In genomic region chr4:58649236-58649635, GRCh38 we compare ENCODE assay signal across 17 cellular contexts.
A peak's percentile ranks its signal among the peaks of the same experiment; 100 is the strongest.
DNase-seq lines count a peak whose midpoint lies in the region; ATAC-seq, FAIRE-seq and TF ChIP-seq lines count a peak whose summit lies in the region.
"Had no signal": no experiment of that assay in that cellular context is flagged by ENCODE, and none has a peak within 500 bp of the region (broad histone marks: within the 10 kb centered on the region; RNA-seq: fewer than 3 reads in every experiment).

No MANE protein-coding gene starts in this region.

- H3K9me3 ChIP-seq in HepG2 (ENCODE audit: low read length), result peaks cover 47% of the 10 kb centered on the region
- H3K9me3 ChIP-seq: Peyer's patch, SJCRH30 had no signal

- no peaks in the 10 kb centered on the region for H3K27me3 ChIP-seq in HepG2 (ENCODE audit: control insufficient read depth in 1 of 2, insufficient read depth in 2 of 2, low read length in 2 of 2)
- H3K27me3 ChIP-seq: Peyer's patch, SJCRH30 had no signal

- POLR2A ChIA-PET in T-cell (lab: Charles Lee) (no interaction called here), HepG2 (lab: Yijun Ruan, JAX) (no interaction called here)

- H3K27ac ChIP-seq in HepG2 (ENCODE audit: extremely low read length, insufficient read depth, low read length), result no peak overlapping the region
- H3K27ac ChIP-seq: Peyer's patch, SJCRH30 had no signal

- no peak for TF ChIP-seq EP300 in HepG2 (IDR thresholded peaks at IDR 0.05; ENCODE audit: low read depth in 2 of 2, low read length in 2 of 2)
- TF ChIP-seq EP300 in HepG2 (CRISPR knock-in tag; IDR thresholded peaks at IDR 0.05; ENCODE audit: borderline replicate concordance), result no peak

- H3K4me3 Mint-ChIP-seq in T-cell, result no peak overlapping the region
- H3K4me3 Mint-ChIP-seq: CD8-positive, alpha-beta T cell had no signal

- H2AFZ ChIP-seq in HepG2 (ENCODE audit: low read length), result no peak overlapping the region

- no peaks in the 10 kb centered on the region for H4K20me1 ChIP-seq in HepG2 (ENCODE audit: insufficient read depth, low read length)

- H3K4me1 Mint-ChIP-seq in T-cell, result no peaks in the 10 kb centered on the region
- H3K4me1 Mint-ChIP-seq: IgD-negative memory B cell had no signal

- H3K36me3 ChIP-seq in HepG2 (replicated peaks in 1 of 2; ENCODE audit: control insufficient read depth in 1 of 2, insufficient read depth in 2 of 2, low read length in 2 of 2), result no peaks in the 10 kb centered on the region
- H3K36me3 ChIP-seq: Peyer's patch, SJCRH30 had no signal

- DNase-seq in Ammon's horn (ENCODE audit: low spot score), result peak; percentile 10
- peak; percentile 91 for DNase-seq in NCI-H1694 (lab: John Stamatoyannopoulos, UW)
- peak; percentile 84 for DNase-seq in NCI-H524 treated with DMSO at 0.1 percent for 48 hours (lab: John Stamatoyannopoulos, UW)
- peak; percentile 38 for DNase-seq in cerebellum (ENCODE audit: low spot score)
- DNase-seq in T-cell, result no peak
- DNase-seq in stimulated activated naive CD4-positive, alpha-beta T cell treated with Interleukin-2 at 50 U/mL for 16 hours (lab: John Stamatoyannopoulos, UW), result no peak
- DNase-seq in HepG2 (ENCODE audit: low spot score), result no peak
- DNase-seq: 8988T; CD8-positive, alpha-beta T cell; EL; H7; NCI-H187; NCI-H345; Peyer's patch; SJCRH30; T-helper 1 cell had no signal

- H3K79me2 ChIP-seq in HepG2 (ENCODE audit: insufficient read depth, low read length), result no peaks in the 10 kb centered on the region

- in situ Hi-C loops in HepG2 (cut with HindIII; ENCODE audit: extremely low pct_ligation_motif_present, low pct_unique_long_range_greater_than_20kb), result no loop called here

- no TSS peak for BruUV-seq in HepG2 (replicated peaks; lab: Mats Ljungman, UMichigan)

- no peak overlapping the region for H3K27ac Mint-ChIP-seq in T-cell
- H3K27ac Mint-ChIP-seq: CD8-positive, alpha-beta T cell; IgD-negative memory B cell had no signal

- no peak for TF ChIP-seq POLR2A in HepG2 (IDR thresholded peaks at IDR 0.05; ENCODE audit: insufficient read depth in 1 of 2, low read depth in 2 of 2, low read length in 2 of 2)

- intact Hi-C loops in HepG2 (cut with micrococcal nuclease; ENCODE audit: unreplicated experiment), result no loop called here

- TF ChIP-seq CTCF in HepG2 (CRISPR knock-in tag; IDR thresholded peaks at IDR 0.05), result no peak

- no peak overlapping the region for H3K4me2 ChIP-seq in HepG2 (ENCODE audit: low read depth, low read length)

- no peak for ATAC-seq in T-cell (replicated peaks in 1 of 4)
- ATAC-seq in HepG2, result no peak
- ATAC-seq: CD8-positive, alpha-beta T cell had no signal

- no peak overlapping the region for H3K9ac ChIP-seq in HepG2 (ENCODE audit: insufficient read depth, low read depth, low read length)

- H3K36me3 Mint-ChIP-seq in T-cell, result no peaks in the 10 kb centered on the region
- H3K36me3 Mint-ChIP-seq: CD8-positive, alpha-beta T cell; IgD-negative memory B cell had no signal

- H3K9me3 Mint-ChIP-seq in T-cell, result peaks cover 3 to 15% (median 5%) of the 10 kb centered on the region in 3 donors

- H3K4me1 ChIP-seq in HepG2 (ENCODE audit: insufficient read depth, low read length), result no peaks in the 10 kb centered on the region
- H3K4me1 ChIP-seq: Peyer's patch, SJCRH30 had no signal

- CTCF ChIA-PET in T-cell (lab: Charles Lee) (no interaction called here), HepG2 (lab: Yijun Ruan, JAX; ENCODE audit: low intra/inter-chr PET ratio, low total read pairs) (no interaction called here)

- TF ChIP-seq RAD21 in HepG2 (CRISPR knock-in tag; IDR thresholded peaks at IDR 0.05), result no peak

- WGBS in HepG2 (ENCODE audit: low lambda C conversion rate), result 0% methylated on average over 1 of the region's 1 CpG

- H3K4me3 ChIP-seq in HepG2 (replicated peaks in 1 of 3; ENCODE audit: insufficient read depth in 1 of 3, low read depth in 2 of 3, low read length in 3 of 3), result no peak overlapping the region
- H3K4me3 ChIP-seq: Peyer's patch, SJCRH30 had no signal

- FAIRE-seq in HepG2 (lab: Jason Lieb, UNC), result no peak

- no peaks in the 10 kb centered on the region for H3K27me3 Mint-ChIP-seq in T-cell
- H3K27me3 Mint-ChIP-seq: IgD-negative memory B cell had no signal

TF ChIP-seq in HepG2, 621 proteins besides CTCF, POLR2A, EP300 and RAD21:
- TF ChIP-seq ZNF841 (CRISPR knock-in tag; IDR thresholded peaks at IDR 0.05; ENCODE audit: borderline replicate concordance), result no peak
- TF ChIP-seq ELF3 (CRISPR knock-in tag; IDR thresholded peaks at IDR 0.05), result no peak
- TF ChIP-seq ZNF670 (CRISPR knock-in tag; IDR thresholded peaks at IDR 0.05; ENCODE audit: borderline replicate concordance), result no peak
- TF ChIP-seq NRL (CRISPR knock-in tag; IDR thresholded peaks at IDR 0.05; ENCODE audit: borderline replicate concordance), result no peak
TF ChIP-seq in HepG2: peak in this region for 0.

Comparison
In these comparisons a context has a peak if more than half of its experiments do, and no peak if none do; other contexts are left out.
1. DNase-seq: peak in Ammon's horn (single experiment), NCI-H1694 (single experiment), NCI-H524 treated with DMSO at 0.1 percent for 48 hours (single experiment) and cerebellum (single experiment); none in T-cell (0 of 34), stimulated activated naive CD4-positive, alpha-beta T cell treated with Interleukin-2 at 50 U/mL for 16 hours (single experiment) and HepG2 (single experiment).